ENCODE assay signal across 15 cellular contexts in the genomic region with DNA sequence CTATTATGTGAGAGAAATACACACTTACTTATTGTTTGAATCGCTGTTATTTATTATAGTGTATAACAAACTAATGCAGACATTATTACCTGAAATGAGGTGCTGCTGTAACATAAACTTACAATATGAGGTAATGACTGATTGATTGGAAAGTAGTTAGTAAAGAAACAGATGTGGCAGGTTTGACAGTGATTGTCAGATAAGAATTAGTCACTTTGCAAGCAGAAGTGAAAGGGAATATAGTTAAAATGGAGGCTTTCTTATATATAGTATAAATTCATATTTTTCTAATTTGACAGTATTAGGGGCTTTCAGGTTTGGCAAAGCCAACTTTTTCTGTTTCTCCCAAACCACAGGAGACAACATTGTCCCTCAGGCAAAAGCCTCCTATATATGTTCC. TPM values are rescaled to one million over a fixed set of nuclear protein-coding genes. Genes with fewer than 3 reads are reported as not detected.
DNase-seq lines count a peak whose midpoint lies in the region; ATAC-seq and TF ChIP-seq lines count a peak whose summit lies in the region.
"Had no signal": no experiment of that assay in that cellular context is flagged by ENCODE, and none has a peak within 500 bp of the region (broad histone marks: within the 10 kb centered on the region; RNA-seq: fewer than 3 reads in every experiment).

No MANE protein-coding gene starts in this region.

- no peak for TF ChIP-seq CTCF in endodermal cell (conservative IDR thresholded peaks at IDR 0.05)

- peak overlapping the region; percentile 32 for H3K27ac Mint-ChIP-seq in activated naive CD8-positive, alpha-beta T cell treated with anti-CD3 and anti-CD28 coated beads for 36 hours
- no peak overlapping the region for H3K27ac Mint-ChIP-seq in endodermal cell

- H3K9me3 Mint-ChIP-seq in activated T-cell treated with anti-CD3 and anti-CD28 coated beads, Interleukin-2, amount 50 U/mL, for 4 hours, result no peaks in the 10 kb centered on the region
- no peaks in the 10 kb centered on the region for H3K9me3 Mint-ChIP-seq in activated naive CD8-positive, alpha-beta T cell treated with anti-CD3 and anti-CD28 coated beads for 36 hours
- no peaks in the 10 kb centered on the region for H3K9me3 Mint-ChIP-seq in endodermal cell

- H3K36me3 ChIP-seq in endodermal cell (ENCODE audit: control insufficient read depth, insufficient read depth, low read length), result peaks cover 6% of the 10 kb centered on the region

- ATAC-seq in activated T-cell treated with anti-CD3 and anti-CD28 coated beads, Interleukin-2, amount 50 U/mL, for 4 hours, result peak; percentile 15 to 19
- ATAC-seq in GM18858 (IDR thresholded peaks at IDR 0.05; ENCODE audit: unreplicated experiment) (peak; percentile 38), HG03103 (IDR thresholded peaks at IDR 0.05; ENCODE audit: low read depth, unreplicated experiment) (peak; percentile 35)

- H3K9ac ChIP-seq in endodermal cell (ENCODE audit: extremely low read depth, low read length, poor library complexity, severe bottlenecking), result no peak overlapping the region

- peaks cover 4% of the 10 kb centered on the region for H3K27me3 Mint-ChIP-seq in activated T-cell treated with anti-CD3 and anti-CD28 coated beads, Interleukin-2, amount 50 U/mL, for 4 hours (ENCODE audit: low read depth)
- no peaks in the 10 kb centered on the region for H3K27me3 Mint-ChIP-seq in activated naive CD8-positive, alpha-beta T cell treated with anti-CD3 and anti-CD28 coated beads for 36 hours
- no peaks in the 10 kb centered on the region for H3K27me3 Mint-ChIP-seq in endodermal cell (ENCODE audit: insufficient read depth)

- no CpG with 5 or more reads among the region's 1 CpG for WGBS in endodermal cell (ENCODE audit: insufficient coverage in 1 of 2, insufficient read length in 1 of 2), 2 experiments

- peaks cover 2% of the 10 kb centered on the region for H3K36me3 Mint-ChIP-seq in activated T-cell treated with anti-CD3 and anti-CD28 coated beads, Interleukin-2, amount 50 U/mL, for 4 hours (ENCODE audit: insufficient read depth)
- H3K36me3 Mint-ChIP-seq in activated naive CD8-positive, alpha-beta T cell treated with anti-CD3 and anti-CD28 coated beads for 36 hours, result peaks cover 8% of the 10 kb centered on the region
- H3K36me3 Mint-ChIP-seq in endodermal cell (ENCODE audit: low read depth), result peaks cover 5% of the 10 kb centered on the region

- H3K27ac ChIP-seq in endodermal cell (ENCODE audit: low read depth, low read length), result no peak overlapping the region

- no peak for DNase-seq in activated T-cell treated with anti-CD3 and anti-CD28 coated beads, Interleukin-2, amount 50 U/mL, for 4 hours
- no peak for DNase-seq in activated T-cell treated with anti-CD3 and anti-CD28 coated beads, Interleukin-2, amount 50 U/mL, for 1 hour
- no peak for DNase-seq in activated naive CD8-positive, alpha-beta T cell treated with anti-CD3 and anti-CD28 coated beads for 36 hours
- DNase-seq in hypothalamus (lab: John Stamatoyannopoulos, UW) (no peak), COLO668 (lab: John Stamatoyannopoulos, UW; ENCODE audit: unreplicated experiment) (no peak), endodermal cell (no peak)
- DNase-seq: DMS79, GOT3, NCI-H1048, NCI-H226, NCI-H526, OCI-M1, RPMI8226 had no signal

- no peaks in the 10 kb centered on the region for H3K27me3 ChIP-seq in endodermal cell (ENCODE audit: control insufficient read depth, insufficient read depth, low read length, poor library complexity, severe bottlenecking)

- H3K4me1 Mint-ChIP-seq in activated T-cell treated with anti-CD3 and anti-CD28 coated beads, Interleukin-2, amount 50 U/mL, for 4 hours (ENCODE audit: low read depth), result peaks cover 18% of the 10 kb centered on the region
- H3K4me1 Mint-ChIP-seq in activated naive CD8-positive, alpha-beta T cell treated with anti-CD3 and anti-CD28 coated beads for 36 hours, result peaks cover 20% of the 10 kb centered on the region
- peaks cover 8% of the 10 kb centered on the region for H3K4me1 Mint-ChIP-seq in endodermal cell

- no peak overlapping the region for H3K4me3 Mint-ChIP-seq in activated T-cell treated with anti-CD3 and anti-CD28 coated beads, Interleukin-2, amount 50 U/mL, for 4 hours
- no peak overlapping the region for H3K4me3 Mint-ChIP-seq in activated naive CD8-positive, alpha-beta T cell treated with anti-CD3 and anti-CD28 coated beads for 36 hours
- no peak overlapping the region for H3K4me3 Mint-ChIP-seq in endodermal cell

- no peak overlapping the region for H3K4me3 ChIP-seq in endodermal cell (ENCODE audit: low read length)

- H3K9me3 ChIP-seq in endodermal cell (ENCODE audit: control insufficient read depth, low read length), result no peaks in the 10 kb centered on the region

- H3K4me1 ChIP-seq in endodermal cell (ENCODE audit: control insufficient read depth, insufficient read depth, low read length), result no peaks in the 10 kb centered on the region

RNA-seq across cellular contexts. Expression of gene MIR17HG, which starts 20.6 kb away (rescaled TPM):
- 10 to 100 TPM; 33.9 to 35.6 (median 34.6) TPM for total RNA-seq in activated T-cell treated with anti-CD3 and anti-CD28 coated beads, Interleukin-2, amount 50 U/mL, for 4 hours
- total RNA-seq in activated naive CD8-positive, alpha-beta T cell treated with anti-CD3 and anti-CD28 coated beads for 36 hours, result 10 to 100 TPM; 26.4 to 30.0 TPM
- total RNA-seq in endodermal cell, result 10 to 100 TPM; 22.8 to 23.0 TPM
- polyA plus RNA-seq in endodermal cell (2013, experiment 1 of 2), result 22.8 TPM
- polyA plus RNA-seq in endodermal cell (2013, experiment 2 of 2), result 23.4 TPM

RNA-seq across cellular contexts. Expression of gene GPC5, which starts 30.3 kb away (rescaled TPM):
- under 1 TPM in 2 of 3 donors, not detected in 1; 0.13 to 0.16 TPM for total RNA-seq in activated T-cell treated with anti-CD3 and anti-CD28 coated beads, Interleukin-2, amount 50 U/mL, for 4 hours
- under 1 TPM in 1 of 2 experiments, not detected in 1; 0.23 TPM for total RNA-seq in activated naive CD8-positive, alpha-beta T cell treated with anti-CD3 and anti-CD28 coated beads for 36 hours
- total RNA-seq in endodermal cell, result under 1 TPM; 0.22 to 0.51 TPM
- 0.36 TPM for polyA plus RNA-seq in endodermal cell (2013, experiment 1 of 2)
- 0.70 TPM for polyA plus RNA-seq in endodermal cell (2013, experiment 2 of 2)
